14 cellular contexts compared by ENCODE assay signal in genomic region chr18:48803518-48803917, GRCh38.
DNase-seq lines count a peak whose midpoint lies in the region; ATAC-seq and TF ChIP-seq lines count a peak whose summit lies in the region.
"Had no signal": no experiment of that assay in that cellular context is flagged by ENCODE, and none has a peak within 500 bp of the region (broad histone marks: within the 10 kb centered on the region; RNA-seq: fewer than 3 reads in every experiment).

No MANE protein-coding gene starts in this region.

- H3K9ac ChIP-seq in neuronal stem cell (ENCODE audit: low read depth, low read length, poor library complexity): no peak overlapping the region

- H3K4me3 ChIP-seq in coronary artery: no peak overlapping the region
- H3K4me3 ChIP-seq in neuronal stem cell (ENCODE audit: low read length in 2 of 2): no peak overlapping the region
- no peak overlapping the region for H3K4me3 ChIP-seq in aorta (ENCODE audit: low read length in 2 of 2)
- H3K4me3 ChIP-seq: pancreas had no signal

- peaks cover 5 to 10% of the 10 kb centered on the region in 2 donors for H3K4me1 ChIP-seq in neuronal stem cell (ENCODE audit: control insufficient read depth in 2 of 2, insufficient read depth in 1 of 2, low read depth in 1 of 2, low read length in 2 of 2)
- peaks cover 0 to 2% of the 10 kb centered on the region in 2 donors for H3K4me1 ChIP-seq in aorta (ENCODE audit: control insufficient read depth in 1 of 2, insufficient read depth in 2 of 2, low read length in 2 of 2)

- no peak overlapping the region for H3K14ac ChIP-seq in neuronal stem cell (ENCODE audit: low read length)

- ATAC-seq in natural killer cell treated with Interleukin-12 subunit alpha and Interleukin-12 subunit beta and Interleukin-15 and Interleukin-18, amount 100 ng/mL, for 72 hours: no peak
- no peak for ATAC-seq in natural killer cell
- no peak for ATAC-seq in aorta (ENCODE audit: low FRiP score)
- ATAC-seq in GM21390 (IDR thresholded peaks at IDR 0.05; ENCODE audit: unreplicated experiment): no peak
- ATAC-seq in HG03460 (IDR thresholded peaks at IDR 0.05; ENCODE audit: unreplicated experiment): no peak
- ATAC-seq in GM21737 (IDR thresholded peaks at IDR 0.05; ENCODE audit: unreplicated experiment): no peak
- ATAC-seq: PC-3 had no signal

- H2BK15ac ChIP-seq in neuronal stem cell (ENCODE audit: low read length): no peak overlapping the region

- H3K79me1 ChIP-seq in neuronal stem cell (ENCODE audit: low read depth, low read length): no peaks in the 10 kb centered on the region

- H3K4ac ChIP-seq in neuronal stem cell (ENCODE audit: low read length): no peak overlapping the region

- intact Hi-C loops in natural killer cell (cut with micrococcal nuclease) (no loop called here), aorta (cut with DNase I) (no loop called here)

- no peaks in the 10 kb centered on the region for H3K27me3 Mint-ChIP-seq in natural killer cell treated with Interleukin-12 subunit alpha and Interleukin-12 subunit beta and Interleukin-15 and Interleukin-18, amount 100 ng/mL, for 72 hours
- H3K27me3 Mint-ChIP-seq in natural killer cell (ENCODE audit: low read depth in 2 of 2): no peaks in the 10 kb centered on the region
- H3K27me3 Mint-ChIP-seq: B cell had no signal

- H3K18ac ChIP-seq in neuronal stem cell (ENCODE audit: low read length): no peak overlapping the region

- H3K9me3 ChIP-seq in neuronal stem cell (replicated peaks in 1 of 2; ENCODE audit: control insufficient read depth in 2 of 2, insufficient read depth in 1 of 2, low read depth in 1 of 2, low read length in 2 of 2) (no peaks in the 10 kb centered on the region), aorta (ENCODE audit: control insufficient read depth, low read length) (no peaks in the 10 kb centered on the region)
- H3K9me3 ChIP-seq: pancreas had no signal

- no peak overlapping the region for H2BK12ac ChIP-seq in neuronal stem cell (ENCODE audit: low read length)

- H3K27ac ChIP-seq in coronary artery (peak overlapping the region; percentile 91 to 96), neuronal stem cell (replicated peaks; ENCODE audit: low read length) (no peak overlapping the region), aorta (ENCODE audit: low read depth in 1 of 2, low read length in 2 of 2) (peak overlapping the region in 1 of 2 donors; percentile 82)

- H4K8ac ChIP-seq in neuronal stem cell (ENCODE audit: low read depth, low read length): no peak overlapping the region

- no peak overlapping the region for H4K91ac ChIP-seq in neuronal stem cell (ENCODE audit: low read depth, low read length, poor library complexity)

- H3K27me3 ChIP-seq in neuronal stem cell (ENCODE audit: control insufficient read depth in 3 of 3, insufficient read depth in 3 of 3, low read depth in 1 of 3, low read length in 3 of 3) (no peaks in the 10 kb centered on the region), aorta (ENCODE audit: control insufficient read depth in 1 of 2, insufficient read depth in 2 of 2, low read length in 1 of 2) (no peaks in the 10 kb centered on the region)
- H3K27me3 ChIP-seq: pancreas had no signal

- peak; percentile 41 for DNase-seq in natural killer cell treated with Interleukin-12 subunit alpha and Interleukin-12 subunit beta and Interleukin-15 and Interleukin-18, amount 100 ng/mL, for 72 hours (ENCODE audit: low spot score)
- DNase-seq in natural killer cell: no peak
- peak; percentile 57 for DNase-seq in coronary artery (ENCODE audit: low spot score)
- DNase-seq in neuronal stem cell (ENCODE audit: low spot score): no peak
- peak; percentile 18 to 51 for DNase-seq in aorta
- DNase-seq: H7; NCI-H226; PC-3; stimulated activated CD4-positive, alpha-beta T cell treated with anti-CD3 and anti-CD28 coated beads, Interleukin-1b, Interleukin-23, amount 100 ng/mL, for 48 hours had no signal

- WGBS in neuronal stem cell (ENCODE audit: extremely low coverage in 2 of 2, insufficient read length in 2 of 2, insufficient replicate concordance in 1 of 2), 2 donors: no CpG with 5 or more reads among the region's 3 CpGs
- WGBS in aorta, 2 donors: 93 to 94% methylated on average over 3 of the region's 3 CpGs

- H2AFZ ChIP-seq in neuronal stem cell (ENCODE audit: low read length): peak overlapping the region; percentile 10

- no peaks in the 10 kb centered on the region for H3K36me3 ChIP-seq in neuronal stem cell (replicated peaks in 1 of 2; ENCODE audit: control insufficient read depth in 2 of 2, insufficient read depth in 2 of 2, low read length in 2 of 2)
- no peaks in the 10 kb centered on the region for H3K36me3 ChIP-seq in aorta (ENCODE audit: control insufficient read depth in 1 of 2, insufficient read depth in 2 of 2, low read length in 1 of 2)
- H3K36me3 ChIP-seq: pancreas had no signal

- no peak overlapping the region for H2AK5ac ChIP-seq in neuronal stem cell (ENCODE audit: low read depth, low read length)

- H3K4me2 ChIP-seq in neuronal stem cell (ENCODE audit: insufficient read depth, low read length, poor library complexity, severe bottlenecking): no peak overlapping the region

- peaks cover 38 to 61% of the 10 kb centered on the region in 2 donors for H3K4me1 Mint-ChIP-seq in natural killer cell treated with Interleukin-12 subunit alpha and Interleukin-12 subunit beta and Interleukin-15 and Interleukin-18, amount 100 ng/mL, for 72 hours (ENCODE audit: low read depth in 2 of 2)
- peaks cover 21 to 51% of the 10 kb centered on the region in 2 donors for H3K4me1 Mint-ChIP-seq in natural killer cell

- H3K36me3 Mint-ChIP-seq in natural killer cell treated with Interleukin-12 subunit alpha and Interleukin-12 subunit beta and Interleukin-15 and Interleukin-18, amount 100 ng/mL, for 72 hours: no peaks in the 10 kb centered on the region
- H3K36me3 Mint-ChIP-seq in natural killer cell: no peaks in the 10 kb centered on the region

- no peak overlapping the region for H2BK120ac ChIP-seq in neuronal stem cell (ENCODE audit: low read depth, low read length)

- no peak overlapping the region for H3K4me3 Mint-ChIP-seq in natural killer cell treated with Interleukin-12 subunit alpha and Interleukin-12 subunit beta and Interleukin-15 and Interleukin-18, amount 100 ng/mL, for 72 hours
- no peak overlapping the region for H3K4me3 Mint-ChIP-seq in natural killer cell
- H3K4me3 Mint-ChIP-seq: B cell had no signal

- no peak overlapping the region for H2BK5ac ChIP-seq in neuronal stem cell (ENCODE audit: low read length)

- H3K23ac ChIP-seq in neuronal stem cell (ENCODE audit: low read depth, low read length, poor library complexity): no peak overlapping the region

- H3K27ac Mint-ChIP-seq in natural killer cell treated with Interleukin-12 subunit alpha and Interleukin-12 subunit beta and Interleukin-15 and Interleukin-18, amount 100 ng/mL, for 72 hours: peak overlapping the region in 1 of 2 donors; percentile 95
- H3K27ac Mint-ChIP-seq in natural killer cell: peak overlapping the region in 1 of 2 donors; percentile 38
- H3K27ac Mint-ChIP-seq: B cell had no signal

- no peaks in the 10 kb centered on the region for H3K9me3 Mint-ChIP-seq in natural killer cell treated with Interleukin-12 subunit alpha and Interleukin-12 subunit beta and Interleukin-15 and Interleukin-18, amount 100 ng/mL, for 72 hours
- no peaks in the 10 kb centered on the region for H3K9me3 Mint-ChIP-seq in natural killer cell

- TF ChIP-seq CTCF in natural killer cell (IDR thresholded peaks at IDR 0.05) (no peak), coronary artery (IDR thresholded peaks at IDR 0.05) (no peak)

Comparison
In these comparisons a context has a peak if more than half of its experiments do, and no peak if none do; other contexts are left out.
1. DNase-seq: peak in natural killer cell treated with Interleukin-12 subunit alpha and Interleukin-12 subunit beta and Interleukin-15 and Interleukin-18, amount 100 ng/mL, for 72 hours (single experiment), coronary artery (single experiment) and aorta (2 of 2); none in natural killer cell (single experiment) and neuronal stem cell (single experiment).